Comparison of ENCODE assay signal across 13 cellular contexts in the genomic region with DNA sequence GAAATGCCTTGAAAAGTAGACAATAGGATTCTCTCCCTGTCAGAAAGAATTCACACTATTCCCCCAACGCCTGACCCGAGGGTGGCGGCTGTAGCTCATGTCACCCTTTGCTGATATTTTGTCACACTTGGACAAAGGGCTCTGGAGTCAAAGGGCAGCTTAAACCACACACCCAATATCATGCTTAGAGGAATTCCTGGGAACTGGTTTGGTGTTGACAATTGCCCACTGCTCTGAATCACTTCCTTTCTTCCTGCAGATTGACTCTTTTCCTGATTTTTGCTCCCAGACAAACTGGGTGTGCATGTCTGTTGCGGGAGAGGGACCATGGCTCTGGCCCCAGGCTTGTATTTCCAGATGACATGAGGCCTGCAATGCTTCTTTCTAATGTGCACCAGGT. TPM values are rescaled to one million over a fixed set of nuclear protein-coding genes. Genes with fewer than 3 reads are reported as not detected.
A peak's percentile ranks its signal among the peaks of the same experiment; 100 is the strongest.
DNase-seq lines count a peak whose midpoint lies in the region; ATAC-seq and FAIRE-seq lines count a peak whose summit lies in the region.
"Had no signal": no experiment of that assay in that cellular context is flagged by ENCODE, and none has a peak within 500 bp of the region (broad histone marks: within the 10 kb centered on the region; RNA-seq: fewer than 3 reads in every experiment).

No MANE protein-coding gene starts in this region.

- no peaks in the 10 kb centered on the region for H3K27me3 ChIP-seq in ACC112 (ENCODE audit: insufficient read depth, low read length)

- H3K36me3 ChIP-seq in ACC112 (ENCODE audit: insufficient read depth, low read length), result no peaks in the 10 kb centered on the region

- H3K4me3 ChIP-seq in ACC112 (ENCODE audit: low read depth, low read length), result no peak overlapping the region
- H3K4me3 ChIP-seq: K562 had no signal

- H3K27ac ChIP-seq in ACC112 (ENCODE audit: low read depth, low read length), result peak overlapping the region; percentile 56

- no peak for FAIRE-seq in HTR-8/SVneo (lab: Jason Lieb, UNC)
- FAIRE-seq: endometrium, K562 had no signal

- peak; percentile 22 for DNase-seq in HTR-8/SVneo (ENCODE audit: insufficient read length, low spot score)
- peak; percentile 59 for DNase-seq in ecto neural progenitor cell (ENCODE audit: low spot score)
- no peak for DNase-seq in left colon
- DNase-seq in Kasumi-1 (lab: John Stamatoyannopoulos, UW), result no peak
- DNase-seq in NCI-H2029 (lab: John Stamatoyannopoulos, UW), result no peak
- DNase-seq in NCI-H524 treated with DMSO at 0.1 percent for 48 hours (lab: John Stamatoyannopoulos, UW), result no peak
- DNase-seq: activated CD4-positive, alpha-beta T cell treated with anti-CD3 and anti-CD28 coated beads for 4 hours; activated naive CD4-positive, alpha-beta T cell treated with anti-CD3 and anti-CD28 coated beads for 36 hours; NCI-H2171 treated with DMSO at 0.1 percent for 48 hours had no signal

- peak; percentile 13 for ATAC-seq in left colon
- ATAC-seq in GM18870 (IDR thresholded peaks at IDR 0.05; ENCODE audit: unreplicated experiment), result no peak
- ATAC-seq: K562 had no signal

- H2AFZ ChIP-seq in ACC112 (ENCODE audit: low read length, unreplicated experiment), result no peak overlapping the region

- H3K79me2 ChIP-seq in ACC112 (ENCODE audit: control insufficient read depth, insufficient read depth, low read length, unreplicated experiment), result no peaks in the 10 kb centered on the region

- peaks cover 38% of the 10 kb centered on the region for H3K4me1 ChIP-seq in ACC112 (ENCODE audit: control insufficient read depth, insufficient read depth, low read length, unreplicated experiment)

- intact Hi-C loops in left colon (cut with DNase I, micrococcal nuclease), result no loop called here

RNA-seq across cellular contexts. Expression of a gene that starts 9.0 kb away (rescaled TPM):
- 1 to 10 TPM; 3.2 to 6.4 TPM for total RNA-seq in left colon
- total RNA-seq: K562 had no signal

Comparison
In these comparisons a context has a peak if more than half of its experiments do, and no peak if none do; other contexts are left out.
1. DNase-seq: peak in HTR-8/SVneo (single experiment) and ecto neural progenitor cell (single experiment); none in left colon (0 of 2), Kasumi-1 (0 of 2), NCI-H2029 (single experiment) and NCI-H524 treated with DMSO at 0.1 percent for 48 hours (single experiment).